Comparison of ENCODE assay signal across 31 cellular contexts in genomic region chr10:116590590-116591444, GRCh38. TPM values are rescaled to one million over a fixed set of nuclear protein-coding genes. Genes with fewer than 3 reads are reported as not detected.
"Had no signal": no experiment of that assay in that cellular context is flagged by ENCODE, and none has a peak within 500 bp of the region (broad histone marks: within the 10 kb centered on the region; RNA-seq: fewer than 3 reads in every experiment).

TSS of gene PNLIPRP1 (plus strand) at chr10:116590959. CDS start at chr10:116591130, 171 bp downstream.

- H3K4me3 ChIP-seq: breast epithelium, esophagus squamous epithelium, psoas muscle, stomach, thyroid gland had no signal

- H3K36me3 ChIP-seq: breast epithelium, esophagus squamous epithelium, stomach, thyroid gland had no signal

- ATAC-seq: activated naive CD8-positive, alpha-beta T cell treated with anti-CD3 and anti-CD28 coated beads, Interleukin-2, amount 50 U/mL, for 24 hours; left ventricle myocardium superior; naive thymus-derived CD4-positive, alpha-beta T cell; psoas muscle; stimulated activated naive B cell treated with anti-CD40 and anti-IgM and Interleukin-4, amounts not matched to agents 10 μg/mL and 1 μg/mL and 100 μg/mL, for 72 hours; T-helper 17 cell; WTC11 had no signal

- H3K4me1 ChIP-seq: breast epithelium, esophagus squamous epithelium, parathyroid adenoma, psoas muscle, thyroid gland had no signal

- DNase-seq: activated CD4-positive, alpha-beta memory T cell treated with anti-CD3 and anti-CD28 coated beads, Interleukin-2, amount 10 ng/mL, durations not matched to agents 7 days and 5 days; activated CD4-positive, alpha-beta T cell treated with anti-CD3 and anti-CD28 coated beads for 1 hour; activated CD4-positive, alpha-beta T cell treated with anti-CD3 and anti-CD28 coated beads, Interleukin-2, amount 10 ng/mL, durations not matched to agents 7 days and 5 days; activated naive CD8-positive, alpha-beta T cell treated with anti-CD3 and anti-CD28 coated beads, Interleukin-2, amount 50 U/mL, for 24 hours; activated T-cell treated with anti-CD3 and anti-CD28 coated beads, Interleukin-2, amount 50 U/mL, for 48 hours; amygdala; central memory CD4-positive, alpha-beta T cell; effector CD8-positive, alpha-beta T cell; esophagus squamous epithelium; foreskin melanocyte; left ventricle myocardium superior; mammary epithelial cell; naive thymus-derived CD4-positive, alpha-beta T cell; nucleus accumbens; psoas muscle; stimulated activated CD4-positive, alpha-beta T cell treated with anti-CD3 and anti-CD28 coated beads, Interleukin-15, amount 100 ng/mL, for 24 hours; stimulated activated CD4-positive, alpha-beta T cell treated with anti-CD3 and anti-CD28 coated beads, Interleukin-2, amount 100 ng/mL, for 24 hours; stimulated activated naive B cell treated with anti-CD40 and anti-IgM and Interleukin-4, amounts not matched to agents 10 μg/mL and 1 μg/mL and 100 μg/mL, for 72 hours; T-helper 17 cell; thyroid gland had no signal

- H3K27me3 ChIP-seq: breast epithelium, esophagus squamous epithelium, thyroid gland had no signal

- H3K9me3 ChIP-seq: breast epithelium, esophagus squamous epithelium, psoas muscle, stomach, thyroid gland had no signal

- FAIRE-seq: endometrium, islet of Langerhans had no signal

- H3K27ac ChIP-seq: breast epithelium, epithelial cell of prostate, esophagus squamous epithelium, parathyroid adenoma, psoas muscle, stomach, thyroid gland had no signal

RNA-seq across cellular contexts. Expression of gene PNLIPRP1, which starts in this region (rescaled TPM):
- total RNA-seq: activated CD4-positive, alpha-beta memory T cell treated with anti-CD3 and anti-CD28 coated beads, Interleukin-2, amount 10 ng/mL, durations not matched to agents 7 days and 5 days; activated CD4-positive, alpha-beta T cell treated with anti-CD3 and anti-CD28 coated beads, Interleukin-2, amount 10 ng/mL, durations not matched to agents 7 days and 5 days; activated T-helper 2 cell treated with anti-CD3 and anti-CD28 coated beads, Interferon-gamma antibody, Interleukin-2, Interleukin-4, amounts not matched to agents 10 μg/mL and 5 μg/mL and 100 μg/mL, durations not matched to agents 14 hours and 24 hours and 36 hours; breast epithelium; dermis microvascular lymphatic vessel endothelial cell; esophagus squamous epithelium; left ventricle myocardium superior; mammary epithelial cell; naive thymus-derived CD4-positive, alpha-beta T cell; stomach; T-helper 17 cell; thyroid gland; ureter had no signal
- polyA plus RNA-seq: mammary epithelial cell; naive thymus-derived CD4-positive, alpha-beta T cell; neural cell had no signal
